26 cellular contexts compared by ENCODE assay signal in genomic region chr9:13589044-13589737, GRCh38.
DNase-seq lines count a peak whose midpoint lies in the region; ATAC-seq, FAIRE-seq and TF ChIP-seq lines count a peak whose summit lies in the region.
"Had no signal": no experiment of that assay in that cellular context is flagged by ENCODE, and none has a peak within 500 bp of the region (broad histone marks: within the 10 kb centered on the region; RNA-seq: fewer than 3 reads in every experiment).

No MANE protein-coding gene starts in this region.

- no peaks in the 10 kb centered on the region for H3K27me3 ChIP-seq in left ventricle myocardium inferior (ENCODE audit: low read depth)
- H3K27me3 ChIP-seq in colonic mucosa = no peaks in the 10 kb centered on the region
- H3K27me3 ChIP-seq: BLaER1 treated with 17β-estradiol and CSF1 and Interleukin-3, amounts not matched to agents 10 nM and 100 nM; SJCRH30 had no signal

- DNase-seq in left ventricle myocardium inferior = no peak
- no peak for DNase-seq in left cardiac atrium
- no peak for DNase-seq in WTC11 (ENCODE audit: low spot score)
- no peak for DNase-seq in kidney
- no peak for DNase-seq in NCI-H510A (lab: John Stamatoyannopoulos, UW)
- DNase-seq in activated naive CD4-positive, alpha-beta T cell treated with anti-CD3 and anti-CD28 coated beads, Interleukin-2, amount 10 ng/mL, durations not matched to agents 7 days and 5 days = no peak
- no peak for DNase-seq in colonic mucosa
- no peak for DNase-seq in activated CD4-positive, alpha-beta T cell treated with anti-CD3 and anti-CD28 coated beads, Interleukin-2, amount 50 U/mL, for 1 hour
- DNase-seq: CD4-positive, alpha-beta T cell; COR-L47; MM.1S; NCI-H1048; NCI-H1417; NCI-H187; NCI-H2081 treated with DMSO at 0.1 percent for 48 hours; NCI-H2171; NCI-H226; NCI-H524; NCI-H748 treated with DMSO at 0.1 percent for 48 hours had no signal

- ATAC-seq in left cardiac atrium (no peak), WTC11 (peak; percentile 50)
- ATAC-seq: HCT116, SK-N-SH treated with all-trans-retinoic acid at 6 μM for 48 hours had no signal

- FAIRE-seq in kidney (lab: Jason Lieb, UNC) = peak; percentile 29
- FAIRE-seq: G401.6 had no signal

- H3K27me3 Mint-ChIP-seq in WTC11 (ENCODE audit: low read depth) = no peaks in the 10 kb centered on the region
- H3K27me3 Mint-ChIP-seq in activated naive CD4-positive, alpha-beta T cell treated with anti-CD3 and anti-CD28 coated beads, Interleukin-2, amount 10 ng/mL, durations not matched to agents 7 days and 5 days = no peaks in the 10 kb centered on the region
- H3K27me3 Mint-ChIP-seq: CD4-positive, alpha-beta T cell; IgD-negative memory B cell had no signal

- intact Hi-C loops in left ventricle myocardium inferior (cut with micrococcal nuclease) (no loop called here), left cardiac atrium (cut with DNase I) (loop anchor here (5.0 to 10.0 kb wide), 2 partner anchors 144 to 157 kb away; no protein-coding TSS in a partner anchor), kidney (cut with DNase I) (no loop called here), colonic mucosa (cut with DNase I) (no loop called here)

- no peaks in the 10 kb centered on the region for H3K36me3 Mint-ChIP-seq in WTC11
- H3K36me3 Mint-ChIP-seq in activated naive CD4-positive, alpha-beta T cell treated with anti-CD3 and anti-CD28 coated beads, Interleukin-2, amount 10 ng/mL, durations not matched to agents 7 days and 5 days = no peaks in the 10 kb centered on the region

- H3K36me3 ChIP-seq in left ventricle myocardium inferior (no peaks in the 10 kb centered on the region), kidney (ENCODE audit: control insufficient read depth in 1 of 2, insufficient read depth in 2 of 2, low read length in 2 of 2) (no peaks in the 10 kb centered on the region), colonic mucosa (no peaks in the 10 kb centered on the region)
- H3K36me3 ChIP-seq: BLaER1 treated with 17β-estradiol and CSF1 and Interleukin-3, amounts not matched to agents 10 nM and 100 nM; SJCRH30 had no signal

- CTCF ChIA-PET in WTC11 (lab: Charles Lee) = interaction anchor here (0.9 to 2.0 kb wide), 2 partner anchors 32 to 161 kb away, joined by 3 to 5 read pairs; no protein-coding TSS in a partner anchor
- CTCF ChIA-PET in activated naive CD4-positive, alpha-beta T cell treated with anti-CD3 and anti-CD28 coated beads, Interleukin-2, amount 10 ng/mL, durations not matched to agents 7 days and 5 days (lab: Charles Lee) = no interaction called here

- H3K9me3 ChIP-seq in left ventricle myocardium inferior (replicated peaks) (peaks cover 6% of the 10 kb centered on the region), kidney (ENCODE audit: control insufficient read depth in 1 of 2, low read length in 2 of 2) (no peaks in the 10 kb centered on the region), colonic mucosa (no peaks in the 10 kb centered on the region)
- H3K9me3 ChIP-seq: SJCRH30 had no signal

- peaks cover 5% of the 10 kb centered on the region; the same call in 1 of the 2 replicates for H3K4me1 Mint-ChIP-seq in WTC11
- H3K4me1 Mint-ChIP-seq in activated naive CD4-positive, alpha-beta T cell treated with anti-CD3 and anti-CD28 coated beads, Interleukin-2, amount 10 ng/mL, durations not matched to agents 7 days and 5 days = no peaks in the 10 kb centered on the region
- H3K4me1 Mint-ChIP-seq: IgD-negative memory B cell had no signal

- peaks cover 64% of the 10 kb centered on the region for H3K4me1 ChIP-seq in left ventricle myocardium inferior
- peaks cover 4 to 14% of the 10 kb centered on the region in 2 donors for H3K4me1 ChIP-seq in kidney (ENCODE audit: control insufficient read depth in 1 of 2, insufficient read depth in 1 of 2, low read depth in 1 of 2, low read length in 2 of 2)
- no peaks in the 10 kb centered on the region for H3K4me1 ChIP-seq in colonic mucosa

- no peak overlapping the region for H3K4me3 Mint-ChIP-seq in WTC11
- H3K4me3 Mint-ChIP-seq in activated naive CD4-positive, alpha-beta T cell treated with anti-CD3 and anti-CD28 coated beads, Interleukin-2, amount 10 ng/mL, durations not matched to agents 7 days and 5 days = no peak overlapping the region
- H3K4me3 Mint-ChIP-seq: CD4-positive, alpha-beta T cell; IgD-negative memory B cell had no signal

- H3K27ac ChIP-seq in left ventricle myocardium inferior (replicated peaks) = peak overlapping the region; percentile 79
- H3K27ac ChIP-seq in kidney (ENCODE audit: low read depth in 2 of 2, low read length in 2 of 2) = no peak overlapping the region
- no peak overlapping the region for H3K27ac ChIP-seq in colonic mucosa
- H3K27ac ChIP-seq: BLaER1 treated with 17β-estradiol and CSF1 and Interleukin-3, amounts not matched to agents 10 nM and 100 nM; KMS-11 had no signal

- H3K4me3 ChIP-seq in left ventricle myocardium inferior (no peak overlapping the region), kidney (ENCODE audit: low read length in 2 of 2) (no peak overlapping the region), colonic mucosa (no peak overlapping the region)
- H3K4me3 ChIP-seq: BLaER1 treated with 17β-estradiol and CSF1 and Interleukin-3, amounts not matched to agents 10 nM and 100 nM; SJCRH30 had no signal

- TF ChIP-seq CTCF in left ventricle myocardium inferior (IDR thresholded peaks at IDR 0.05; ENCODE audit: borderline replicate concordance) (no peak), WTC11 (IDR thresholded peaks at IDR 0.05) (no peak), kidney (IDR thresholded peaks at IDR 0.05; ENCODE audit: borderline replicate concordance, extremely low read depth, insufficient read depth) (no peak), colonic mucosa (IDR thresholded peaks at IDR 0.05) (no peak)

- peaks cover 4% of the 10 kb centered on the region for H3K9me3 Mint-ChIP-seq in WTC11
- H3K9me3 Mint-ChIP-seq in activated naive CD4-positive, alpha-beta T cell treated with anti-CD3 and anti-CD28 coated beads, Interleukin-2, amount 10 ng/mL, durations not matched to agents 7 days and 5 days = peaks cover 3% of the 10 kb centered on the region

- POLR2A ChIA-PET in WTC11 (lab: Charles Lee) = no interaction called here

- no peak overlapping the region for H3K27ac Mint-ChIP-seq in WTC11
- no peak overlapping the region for H3K27ac Mint-ChIP-seq in activated naive CD4-positive, alpha-beta T cell treated with anti-CD3 and anti-CD28 coated beads, Interleukin-2, amount 10 ng/mL, durations not matched to agents 7 days and 5 days
- H3K27ac Mint-ChIP-seq: CD4-positive, alpha-beta T cell; IgD-negative memory B cell had no signal

- H3K9ac ChIP-seq in kidney (ENCODE audit: low read length in 2 of 2) (no peak overlapping the region), colonic mucosa (ENCODE audit: low read depth in 2 of 2, low read length in 2 of 2) (no peak overlapping the region)
- H3K9ac ChIP-seq: BLaER1 treated with 17β-estradiol and CSF1 and Interleukin-3, amounts not matched to agents 10 nM and 100 nM; KMS-11 had no signal

TF ChIP-seq in WTC11, 78 proteins besides CTCF, POLR2A, EP300 and RAD21 (continues in another document):
- TF ChIP-seq ZNF263 (CRISPR knock-in tag; IDR thresholded peaks at IDR 0.05; ENCODE audit: low read depth) (no peak), CREB1 (CRISPR knock-in tag; IDR thresholded peaks at IDR 0.05) (no peak), ZNF425 (CRISPR knock-in tag; conservative IDR thresholded peaks at IDR 0.05) (no peak), JUN (CRISPR knock-in tag; IDR thresholded peaks at IDR 0.05) (no peak), ZNF532 (CRISPR knock-in tag; IDR thresholded peaks at IDR 0.05; ENCODE audit: borderline replicate concordance) (no peak), ZNF121 (CRISPR knock-in tag; IDR thresholded peaks at IDR 0.05) (no peak)

Comparison
In these comparisons a context has a peak if more than half of its experiments do, and no peak if none do; other contexts are left out.
1. intact Hi-C loops: an anchor here in left cardiac atrium (5.0 to 10.0 kb wide); none called in left ventricle myocardium inferior, kidney and colonic mucosa.